In the genomic region with DNA sequence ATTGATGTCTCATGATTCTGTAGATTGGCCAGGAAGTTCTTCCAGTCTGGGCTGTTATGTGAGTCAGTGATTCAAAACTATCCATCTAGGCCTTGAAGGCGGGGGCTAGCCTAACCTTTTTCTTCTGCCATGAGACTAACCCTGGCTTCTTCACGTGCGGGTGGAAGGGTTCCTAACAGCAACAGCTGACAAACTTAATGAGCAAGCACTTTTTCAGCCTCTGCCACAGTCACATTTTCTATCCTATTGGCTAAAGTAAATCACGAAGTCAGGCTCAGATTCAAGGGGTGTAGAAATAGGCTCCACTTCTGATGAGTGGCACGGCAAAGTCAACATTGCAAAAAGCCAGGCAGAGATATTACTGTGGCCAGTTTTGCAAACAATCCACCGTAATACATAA, we compare ENCODE assay signal across 17 cellular contexts.
DNase-seq lines count a peak whose midpoint lies in the region; ATAC-seq and TF ChIP-seq lines count a peak whose summit lies in the region.
"Had no signal": no experiment of that assay in that cellular context is flagged by ENCODE, and none has a peak within 500 bp of the region (broad histone marks: within the 10 kb centered on the region; RNA-seq: fewer than 3 reads in every experiment).

No MANE protein-coding gene starts in this region.

- POLR2A ChIA-PET in MCF 10A (lab: Yijun Ruan, JAX) = no interaction called here

- H3K27me3 ChIP-seq in breast epithelium (no peaks in the 10 kb centered on the region), adipocyte (replicated peaks; ENCODE audit: control insufficient read depth, insufficient read depth, low read length) (no peaks in the 10 kb centered on the region), aorta (ENCODE audit: control insufficient read depth in 1 of 2, insufficient read depth in 2 of 2, low read length in 1 of 2) (no peaks in the 10 kb centered on the region)
- H3K27me3 ChIP-seq: vagina had no signal

- TF ChIP-seq CTCF in MCF 10A (IDR thresholded peaks at IDR 0.05; ENCODE audit: unreplicated experiment) = no peak
- no peak for TF ChIP-seq CTCF in breast epithelium (IDR thresholded peaks at IDR 0.05)
- TF ChIP-seq CTCF in fibroblast of the aortic adventitia (IDR thresholded peaks at IDR 0.05; ENCODE audit: insufficient read depth, low read length) = no peak

- H3K9me3 ChIP-seq in breast epithelium (no peaks in the 10 kb centered on the region), adipocyte (ENCODE audit: control insufficient read depth, low read length) (peaks cover 8% of the 10 kb centered on the region), aorta (ENCODE audit: control insufficient read depth, low read length) (no peaks in the 10 kb centered on the region)
- H3K9me3 ChIP-seq: vagina had no signal

- DNase-seq in MCF 10A (ENCODE audit: unreplicated experiment) (peak; percentile 8), breast epithelium (ENCODE audit: low spot score in 2 of 2) (no peak), adipocyte (ENCODE audit: low read depth) (peak; percentile 6), fibroblast of the aortic adventitia (ENCODE audit: low read depth) (peak; percentile 18), aorta (no peak), NCI-H2081 (lab: John Stamatoyannopoulos, UW) (no peak), GM19240 (ENCODE audit: insufficient read length, low spot score) (no peak)
- DNase-seq in activated CD4-positive, CD25-positive, alpha-beta regulatory T cell treated with anti-CD3 and anti-CD28 coated beads, Interleukin-2, amount 50 U/mL, for 72 hours = no peak
- DNase-seq: activated CD4-positive, alpha-beta T cell treated with anti-CD3 and anti-CD28 coated beads for 48 hours; activated CD8-positive, alpha-beta memory T cell treated with anti-CD3 and anti-CD28 coated beads, Interleukin-2, amount 50 U/mL, for 48 hours; activated naive CD4-positive, alpha-beta T cell treated with anti-CD3 and anti-CD28 coated beads, Interleukin-2, amount 10 ng/mL, durations not matched to agents 7 days and 5 days; MM.1S; naive thymus-derived CD8-positive, alpha-beta T cell; NCI-H187; NCI-H524 treated with DMSO at 0.1 percent for 48 hours had no signal

- H3K27ac Mint-ChIP-seq in MCF 10A (ENCODE audit: low read depth, unreplicated experiment) = peak overlapping the region; percentile 71
- H3K27ac Mint-ChIP-seq: activated naive CD4-positive, alpha-beta T cell treated with anti-CD3 and anti-CD28 coated beads, Interleukin-2, amount 10 ng/mL, durations not matched to agents 7 days and 5 days; naive thymus-derived CD8-positive, alpha-beta T cell; progenitor cell of endocrine pancreas had no signal

- intact Hi-C loops in MCF 10A (cut with micrococcal nuclease) (no loop called here), breast epithelium (cut with DNase I; ENCODE audit: low total_unique reads) (no loop called here), aorta (cut with DNase I) (loop anchor here in 1 of 2 donors (5.0 kb wide), 1 partner anchor 66 kb away; a partner anchor contains a TSS)

- H3K4me3 ChIP-seq in breast epithelium (no peak overlapping the region), adipocyte (ENCODE audit: low read length) (no peak overlapping the region), fibroblast of the aortic adventitia (ENCODE audit: low read depth, low read length) (no peak overlapping the region), aorta (ENCODE audit: low read length in 2 of 2) (no peak overlapping the region)
- H3K4me3 ChIP-seq: vagina had no signal

- H3K4me1 ChIP-seq in breast epithelium (no peaks in the 10 kb centered on the region), adipocyte (ENCODE audit: control insufficient read depth, insufficient read depth, low read length) (peaks cover 21% of the 10 kb centered on the region), aorta (ENCODE audit: control insufficient read depth in 1 of 2, insufficient read depth in 2 of 2, low read length in 2 of 2) (peaks cover 9% of the 10 kb centered on the region in 2 donors)
- H3K4me1 ChIP-seq: vagina had no signal

- H3K27me3 Mint-ChIP-seq in MCF 10A (ENCODE audit: insufficient read depth, unreplicated experiment) = no peaks in the 10 kb centered on the region
- H3K27me3 Mint-ChIP-seq: activated naive CD4-positive, alpha-beta T cell treated with anti-CD3 and anti-CD28 coated beads, Interleukin-2, amount 10 ng/mL, durations not matched to agents 7 days and 5 days; progenitor cell of endocrine pancreas had no signal

- peaks cover 15% of the 10 kb centered on the region for H3K4me1 Mint-ChIP-seq in MCF 10A (ENCODE audit: insufficient read depth, unreplicated experiment)
- H3K4me1 Mint-ChIP-seq: activated naive CD4-positive, alpha-beta T cell treated with anti-CD3 and anti-CD28 coated beads, Interleukin-2, amount 10 ng/mL, durations not matched to agents 7 days and 5 days; naive thymus-derived CD8-positive, alpha-beta T cell had no signal

- 17 to 23% methylated on average over 6 of the region's 6 CpGs for WGBS in aorta, 2 donors

- H3K9ac ChIP-seq in adipocyte (ENCODE audit: low read length) = peak overlapping the region; percentile 52

- BruUV-seq in MCF 10A (replicated peaks; lab: Mats Ljungman, UMichigan) = no TSS peak

- H3K9me3 Mint-ChIP-seq in MCF 10A (ENCODE audit: unreplicated experiment) = no peaks in the 10 kb centered on the region
- H3K9me3 Mint-ChIP-seq: activated naive CD4-positive, alpha-beta T cell treated with anti-CD3 and anti-CD28 coated beads, Interleukin-2, amount 10 ng/mL, durations not matched to agents 7 days and 5 days had no signal

- no peak for TF ChIP-seq POLR2A in breast epithelium (IDR thresholded peaks at IDR 0.05)

- H3K36me3 ChIP-seq in breast epithelium (no peaks in the 10 kb centered on the region), adipocyte (ENCODE audit: control insufficient read depth, insufficient read depth, low read length, severe bottlenecking) (no peaks in the 10 kb centered on the region), aorta (ENCODE audit: control insufficient read depth in 1 of 2, insufficient read depth in 2 of 2, low read length in 1 of 2) (no peaks in the 10 kb centered on the region)
- H3K36me3 ChIP-seq: vagina had no signal

- H3K4me3 Mint-ChIP-seq in MCF 10A (ENCODE audit: unreplicated experiment) = no peak overlapping the region
- H3K4me3 Mint-ChIP-seq: activated naive CD4-positive, alpha-beta T cell treated with anti-CD3 and anti-CD28 coated beads, Interleukin-2, amount 10 ng/mL, durations not matched to agents 7 days and 5 days; naive thymus-derived CD8-positive, alpha-beta T cell had no signal

- no peaks in the 10 kb centered on the region for H3K36me3 Mint-ChIP-seq in MCF 10A (ENCODE audit: insufficient read depth, unreplicated experiment)
- H3K36me3 Mint-ChIP-seq: activated naive CD4-positive, alpha-beta T cell treated with anti-CD3 and anti-CD28 coated beads, Interleukin-2, amount 10 ng/mL, durations not matched to agents 7 days and 5 days had no signal

- ATAC-seq in aorta (ENCODE audit: low FRiP score) = peak; percentile 26
- ATAC-seq: naive thymus-derived CD8-positive, alpha-beta T cell had no signal

- CTCF ChIA-PET in MCF 10A (lab: Yijun Ruan, JAX) = interaction anchor here (1.2 kb wide), 1 partner anchor 67 kb away, joined by 4 read pairs; no protein-coding TSS in a partner anchor

- no peak overlapping the region for H3K27ac ChIP-seq in breast epithelium
- H3K27ac ChIP-seq in aorta (ENCODE audit: low read depth in 1 of 2, low read length in 2 of 2) = peak overlapping the region; percentile 93 to 97
- H3K27ac ChIP-seq: vagina had no signal

Comparison
In these comparisons a context has a peak if more than half of its experiments do, and no peak if none do; other contexts are left out.
1. DNase-seq: peak in MCF 10A (single experiment), adipocyte (single experiment) and fibroblast of the aortic adventitia (single experiment); none in breast epithelium (0 of 2), aorta (0 of 2), activated CD4-positive, CD25-positive, alpha-beta regulatory T cell treated with anti-CD3 and anti-CD28 coated beads, Interleukin-2, amount 50 U/mL, for 72 hours (single experiment), NCI-H2081 (0 of 2) and GM19240 (single experiment).
2. H3K27ac ChIP-seq: peak in aorta (2 of 2); none in breast epithelium (0 of 2).